In genomic region chr12:46217686-46218508, GRCh38 we compare ENCODE assay signal across 8 cellular contexts. TPM values are rescaled to one million over a fixed set of nuclear protein-coding genes. Genes with fewer than 3 reads are reported as not detected.
DNase-seq lines count a peak whose midpoint lies in the region; ATAC-seq and TF ChIP-seq lines count a peak whose summit lies in the region.

No MANE protein-coding gene starts in this region.

- H3K27ac ChIP-seq in neutrophil, result peak overlapping the region; percentile 82

- peak; percentile 66 for ATAC-seq in GM21390 (IDR thresholded peaks at IDR 0.05; ENCODE audit: unreplicated experiment)
- ATAC-seq in HG03571 (IDR thresholded peaks at IDR 0.05; ENCODE audit: unreplicated experiment), result peak; percentile 61

- no peaks in the 10 kb centered on the region for H3K27me3 ChIP-seq in neutrophil

- H3K9me3 ChIP-seq in neutrophil, result no peaks in the 10 kb centered on the region

- peak; percentile 87 for DNase-seq in GM12865 (ENCODE audit: low read depth)
- DNase-seq in activated CD4-positive, alpha-beta T cell treated with anti-CD3 and anti-CD28 coated beads, Interleukin-2, amount 50 U/mL, for 48 hours, result peak; percentile 43 to 60
- DNase-seq in NCI-H2107 (lab: John Stamatoyannopoulos, UW), result no peak
- DNase-seq in middle frontal gyrus (ENCODE audit: extremely low spot score, low spot score), result no peak
- DNase-seq in H4 (ENCODE audit: low spot score), result no peak

- peaks cover 83 to 84% of the 10 kb centered on the region in 2 experiments for H3K4me1 ChIP-seq in neutrophil (ENCODE audit: control insufficient read depth in 1 of 2, insufficient read depth in 1 of 2, low read depth in 1 of 2, low read length in 1 of 2)

- H3K36me3 ChIP-seq in neutrophil, result no peaks in the 10 kb centered on the region

- peak overlapping the region; percentile 15; the same call in 1 of the 2 replicates for H3K4me3 ChIP-seq in GM12865 (ENCODE audit: low read depth, low read length)
- H3K4me3 ChIP-seq in neutrophil (ENCODE audit: low read depth in 1 of 2, low read length in 1 of 2), result peak overlapping the region in 1 of 2 experiments; percentile 45

- TF ChIP-seq CTCF in GM12865 (IDR thresholded peaks at IDR 0.05; ENCODE audit: insufficient read depth, low read depth, low read length, missing control alignments), result no peak
- no peak for TF ChIP-seq CTCF in neutrophil (IDR thresholded peaks at IDR 0.05)

RNA-seq across cellular contexts. Expression of gene SLC38A1, which starts 50.9 kb away (rescaled TPM):
- total RNA-seq in H4 (2014; rRNA removed; shearing (Covaris generic)), result 75.5 and 111 TPM in 2 replicates

Comparison
In these comparisons a context has a peak if more than half of its experiments do, and no peak if none do; other contexts are left out.
1. DNase-seq: peak in GM12865 (single experiment) and activated CD4-positive, alpha-beta T cell treated with anti-CD3 and anti-CD28 coated beads, Interleukin-2, amount 50 U/mL, for 48 hours (2 of 2); none in NCI-H2107 (single experiment), middle frontal gyrus (single experiment) and H4 (single experiment).